Comparison of ENCODE assay signal across 8 cellular contexts in the genomic region with DNA sequence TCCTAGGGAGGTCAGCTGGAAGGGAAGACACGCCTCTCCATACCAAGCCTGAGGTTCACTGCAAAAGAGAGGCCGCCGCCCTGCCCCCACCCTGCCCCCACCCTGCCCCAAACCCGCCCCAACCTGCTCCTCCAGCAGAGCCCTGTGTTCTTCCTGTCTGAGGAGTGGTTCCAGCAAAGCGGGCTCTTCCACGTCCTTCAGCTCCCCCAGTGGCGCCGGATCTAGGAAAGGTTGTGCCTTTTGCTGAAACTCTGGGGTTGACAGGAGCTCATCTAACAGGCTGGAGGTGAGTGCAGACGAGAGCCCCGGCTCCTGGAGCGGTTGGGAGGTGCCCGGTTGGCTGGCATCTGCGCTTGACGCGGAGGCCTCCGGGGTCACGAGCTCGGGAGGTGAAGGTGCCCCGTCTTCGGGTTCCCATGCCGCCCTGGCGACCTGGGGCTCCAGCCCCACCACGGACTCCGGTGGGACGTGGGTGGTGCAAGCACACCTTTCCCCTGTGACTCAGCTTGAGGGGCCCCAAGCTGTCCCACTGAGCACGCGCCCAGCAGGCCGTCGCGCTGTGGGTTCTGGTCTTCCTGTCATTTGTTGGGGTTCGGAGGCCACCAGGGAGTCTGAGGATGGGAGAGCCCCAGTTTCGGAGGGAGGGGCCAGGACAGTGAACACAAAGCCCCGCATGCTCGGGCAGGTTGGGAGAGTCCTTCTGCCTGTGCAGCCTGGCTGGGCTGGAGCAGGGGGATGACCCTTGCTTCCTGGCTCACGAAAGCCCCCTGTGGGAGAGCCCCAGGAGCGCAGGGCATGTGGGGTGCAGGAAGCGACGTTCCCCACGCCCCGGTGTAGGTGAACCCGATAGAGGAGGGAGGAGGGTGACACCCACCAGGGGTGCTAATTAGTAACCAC.
A peak's percentile ranks its signal among the peaks of the same experiment; 100 is the strongest.
DNase-seq lines count a peak whose midpoint lies in the region; ATAC-seq, FAIRE-seq and TF ChIP-seq lines count a peak whose summit lies in the region.

No MANE protein-coding gene starts in this region.

- H3K27me3 ChIP-seq in bronchial epithelial cell (ENCODE audit: control insufficient read depth, insufficient read depth, low read length) = no peaks in the 10 kb centered on the region
- H3K27me3 ChIP-seq in HepG2 (ENCODE audit: control insufficient read depth in 1 of 2, insufficient read depth in 2 of 2, low read length in 2 of 2) = no peaks in the 10 kb centered on the region; a peak in 1 of 5 replicates

- DNase-seq in GM12891 (ENCODE audit: insufficient read length, low spot score) = peak; percentile 33
- DNase-seq in T follicular helper cell (ENCODE audit: low read depth) = peak; percentile 31
- DNase-seq in bronchial epithelial cell (ENCODE audit: low read depth) = no peak
- DNase-seq in HepG2 (ENCODE audit: low spot score) = peak; percentile 10
- peak in 2 of 3 donors; percentile 26 to 40 for DNase-seq in stimulated activated CD4-positive, alpha-beta T cell treated with anti-CD3 and anti-CD28 coated beads, TNF-alpha, amount 100 ng/mL, for 1 hour (ENCODE audit: low read depth in 3 of 3, low spot score in 1 of 3)
- DNase-seq in epidermal melanocyte (ENCODE audit: insufficient read length, low spot score) = no peak
- DNase-seq in GF-D8 (lab: John Stamatoyannopoulos, UW) = no peak

- TF ChIP-seq POLR2A in GM12891 (IDR thresholded peaks at IDR 0.05; ENCODE audit: low read depth, low read length) = no peak
- no peak for TF ChIP-seq POLR2A in HepG2 (IDR thresholded peaks at IDR 0.05; ENCODE audit: insufficient read depth in 1 of 2, low read depth in 2 of 2, low read length in 2 of 2)

- no peaks in the 10 kb centered on the region for H4K20me1 ChIP-seq in HepG2 (ENCODE audit: insufficient read depth, low read length)

- H3K4me2 ChIP-seq in HepG2 (ENCODE audit: low read depth, low read length) = peak overlapping the region; percentile 37

- no peak overlapping the region for H3K9ac ChIP-seq in HepG2 (ENCODE audit: insufficient read depth, low read depth, low read length)

- POLR2A ChIA-PET in HepG2 (lab: Yijun Ruan, JAX) = interaction anchor here (1.4 to 1.6 kb wide), 2 partner anchors 1015 to 1017 kb away, joined by 5 to 6 read pairs; no protein-coding TSS in a partner anchor

- TF ChIP-seq CTCF in bronchial epithelial cell (IDR thresholded peaks at IDR 0.05; ENCODE audit: insufficient read depth, low read length, severe bottlenecking) (peak; percentile 13), HepG2 (CRISPR knock-in tag; IDR thresholded peaks at IDR 0.05) (no peak)

- H3K4me3 ChIP-seq in bronchial epithelial cell (ENCODE audit: low read depth, low read length) = peak overlapping the region; percentile 51
- peak overlapping the region in 1 of 3 experiments; percentile 8; a peak in 1 of 6 replicates for H3K4me3 ChIP-seq in HepG2 (replicated peaks in 1 of 3; ENCODE audit: insufficient read depth in 1 of 3, low read depth in 2 of 3, low read length in 3 of 3)

- in situ Hi-C loops in HepG2 (cut with HindIII; ENCODE audit: extremely low pct_ligation_motif_present, low pct_unique_long_range_greater_than_20kb) = no loop called here

- H3K36me3 ChIP-seq in bronchial epithelial cell (ENCODE audit: control insufficient read depth, insufficient read depth, low read length) (peaks cover 1% of the 10 kb centered on the region), HepG2 (replicated peaks in 1 of 2; ENCODE audit: control insufficient read depth in 1 of 2, insufficient read depth in 2 of 2, low read length in 2 of 2) (no peaks in the 10 kb centered on the region)

- CTCF ChIA-PET in HepG2 (lab: Yijun Ruan, JAX; ENCODE audit: low intra/inter-chr PET ratio, low total read pairs) = no interaction called here

- no peak for TF ChIP-seq EP300 in HepG2 (IDR thresholded peaks at IDR 0.05; ENCODE audit: low read depth in 2 of 2, low read length in 2 of 2)
- TF ChIP-seq EP300 in HepG2 (CRISPR knock-in tag; IDR thresholded peaks at IDR 0.05; ENCODE audit: borderline replicate concordance) = no peak

- ATAC-seq in HG02763 (IDR thresholded peaks at IDR 0.05; ENCODE audit: unreplicated experiment) = peak; percentile 53
- ATAC-seq in HepG2 = peak; percentile 70

- WGBS in HepG2 (ENCODE audit: low lambda C conversion rate) = 49% methylated on average over 38 of the region's 41 CpGs

- H3K4me1 ChIP-seq in HepG2 (ENCODE audit: insufficient read depth, low read length) = no peaks in the 10 kb centered on the region

- no peak for FAIRE-seq in GM12891 (lab: Jason Lieb, UNC)
- FAIRE-seq in bronchial epithelial cell (lab: Jason Lieb, UNC) = no peak
- FAIRE-seq in HepG2 (lab: Jason Lieb, UNC) = no peak

- no peaks in the 10 kb centered on the region for H3K79me2 ChIP-seq in HepG2 (ENCODE audit: insufficient read depth, low read length)

- no peak overlapping the region for H2AFZ ChIP-seq in HepG2 (ENCODE audit: low read length)

- no peak for TF ChIP-seq RAD21 in HepG2 (CRISPR knock-in tag; IDR thresholded peaks at IDR 0.05)

- H3K27ac ChIP-seq in HepG2 (ENCODE audit: extremely low read length, insufficient read depth, low read length) = no peak overlapping the region

- H3K9me3 ChIP-seq in HepG2 (ENCODE audit: low read length) = peaks cover 16% of the 10 kb centered on the region; the same call in 1 of the 2 replicates

- intact Hi-C loops in HepG2 (cut with micrococcal nuclease; ENCODE audit: unreplicated experiment) = no loop called here

- BruUV-seq in HepG2 (replicated peaks; lab: Mats Ljungman, UMichigan) = no TSS peak

TF ChIP-seq in GM12891, 5 proteins besides CTCF, POLR2A, EP300 and RAD21:
- TF ChIP-seq POU2F2 (IDR thresholded peaks at IDR 0.05; ENCODE audit: low read depth, low read length) (no peak), POLR2AphosphoS5 (IDR thresholded peaks at IDR 0.05; ENCODE audit: low read depth, low read length) (no peak), PAX5 (IDR thresholded peaks at IDR 0.05; ENCODE audit: insufficient read depth, low read length, severe bottlenecking) (no peak), SPI1 (IDR thresholded peaks at IDR 0.05; ENCODE audit: low read depth, low read length) (no peak)

TF ChIP-seq in HepG2, 621 proteins besides CTCF, POLR2A, EP300 and RAD21:
- TF ChIP-seq RBM39 (IDR thresholded peaks at IDR 0.05; ENCODE audit: low read depth, low read length, poor library complexity, severe bottlenecking) = peak; percentile 69
- TF ChIP-seq, protein P1, sequence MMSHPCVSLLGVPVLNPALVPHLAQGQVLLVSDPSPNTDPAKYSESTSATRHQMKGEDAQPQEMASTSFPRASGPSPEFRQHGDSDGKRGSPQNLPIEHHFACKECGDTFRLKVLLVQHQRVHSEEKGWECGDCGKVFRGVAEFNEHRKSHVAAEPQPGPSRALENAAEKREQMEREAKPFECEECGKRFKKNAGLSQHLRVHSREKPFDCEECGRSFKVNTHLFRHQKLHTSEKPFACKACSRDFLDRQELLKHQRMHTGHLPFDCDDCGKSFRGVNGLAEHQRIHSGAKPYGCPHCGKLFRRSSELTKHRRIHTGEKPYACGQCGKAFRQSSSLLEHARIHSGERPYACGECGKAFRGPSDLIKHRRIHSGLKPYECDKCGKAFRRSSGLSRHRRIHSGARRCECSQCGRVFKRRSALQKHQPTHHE (CRISPR knock-in tag; IDR thresholded peaks at IDR 0.05; ENCODE audit: borderline replicate concordance) = no peak
- TF ChIP-seq, protein P2, sequence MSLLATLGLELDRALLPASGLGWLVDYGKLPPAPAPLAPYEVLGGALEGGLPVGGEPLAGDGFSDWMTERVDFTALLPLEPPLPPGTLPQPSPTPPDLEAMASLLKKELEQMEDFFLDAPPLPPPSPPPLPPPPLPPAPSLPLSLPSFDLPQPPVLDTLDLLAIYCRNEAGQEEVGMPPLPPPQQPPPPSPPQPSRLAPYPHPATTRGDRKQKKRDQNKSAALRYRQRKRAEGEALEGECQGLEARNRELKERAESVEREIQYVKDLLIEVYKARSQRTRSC (CRISPR knock-in tag; IDR thresholded peaks at IDR 0.05; ENCODE audit: low read depth) = no peak
- TF ChIP-seq ZNF33B (CRISPR knock-in tag; IDR thresholded peaks at IDR 0.05) = no peak
- TF ChIP-seq NFYB (CRISPR knock-in tag; IDR thresholded peaks at IDR 0.05) = no peak

Comparison
In these comparisons a context has a peak if more than half of its experiments do, and no peak if none do; other contexts are left out.
1. DNase-seq: peak in GM12891 (single experiment), T follicular helper cell (single experiment), HepG2 (single experiment) and stimulated activated CD4-positive, alpha-beta T cell treated with anti-CD3 and anti-CD28 coated beads, TNF-alpha, amount 100 ng/mL, for 1 hour (2 of 3); none in bronchial epithelial cell (single experiment), epidermal melanocyte (single experiment) and GF-D8 (single experiment).